ENCODE assay signal across 12 cellular contexts in genomic region chr20:8082025-8082424, GRCh38. TPM values are rescaled to one million over a fixed set of nuclear protein-coding genes. Genes with fewer than 3 reads are reported as not detected.
DNase-seq lines count a peak whose midpoint lies in the region; ATAC-seq and TF ChIP-seq lines count a peak whose summit lies in the region.
"Had no signal": no experiment of that assay in that cellular context is flagged by ENCODE, and none has a peak within 500 bp of the region (broad histone marks: within the 10 kb centered on the region; RNA-seq: fewer than 3 reads in every experiment).

No MANE protein-coding gene starts in this region.

- no peak overlapping the region for H3K4me3 ChIP-seq in astrocyte of the spinal cord (ENCODE audit: low read depth, low read length)
- H3K4me3 ChIP-seq in mesendoderm (ENCODE audit: low read length), result no peak overlapping the region
- H3K4me3 ChIP-seq in vagina, result no peak overlapping the region

- H2BK5ac ChIP-seq in mesendoderm (ENCODE audit: low read length), result no peak overlapping the region

- H4K5ac ChIP-seq in mesendoderm (ENCODE audit: low read length), result no peak overlapping the region

- H3K18ac ChIP-seq in mesendoderm (ENCODE audit: low read length), result no peak overlapping the region

- H3K36me3 ChIP-seq in mesendoderm (ENCODE audit: control insufficient read depth, insufficient read depth, low read length), result no peaks in the 10 kb centered on the region
- no peaks in the 10 kb centered on the region for H3K36me3 ChIP-seq in vagina

- H3K27me3 ChIP-seq in mesendoderm (ENCODE audit: insufficient read depth, low read length, poor library complexity), result no peaks in the 10 kb centered on the region
- H3K27me3 ChIP-seq in vagina, result no peaks in the 10 kb centered on the region

- in situ Hi-C loops in astrocyte of the spinal cord (cut with HindIII; ENCODE audit: low sequenced_read_pairs), result no loop called here

- H3K9me3 Mint-ChIP-seq in CD14-positive monocyte (no peaks in the 10 kb centered on the region), HFFc6 (no peaks in the 10 kb centered on the region)

- H3K36me3 Mint-ChIP-seq in CD14-positive monocyte (no peaks in the 10 kb centered on the region), HFFc6 (ENCODE audit: low read depth) (no peaks in the 10 kb centered on the region)
- H3K36me3 Mint-ChIP-seq: immature natural killer cell had no signal

- no peak overlapping the region for H3K9ac ChIP-seq in mesendoderm (ENCODE audit: low read length)

- H2BK15ac ChIP-seq in mesendoderm (replicated peaks; ENCODE audit: low read depth), result no peak overlapping the region

- H3K4me1 Mint-ChIP-seq in CD14-positive monocyte (peaks cover 6% of the 10 kb centered on the region), HFFc6 (ENCODE audit: low read depth) (peaks cover 26% of the 10 kb centered on the region)
- H3K4me1 Mint-ChIP-seq: immature natural killer cell had no signal

- no peaks in the 10 kb centered on the region for H3K79me2 ChIP-seq in mesendoderm (ENCODE audit: control insufficient read depth, insufficient read depth, low read length)

- no peak overlapping the region for H3K56ac ChIP-seq in mesendoderm (ENCODE audit: low read length)

- no peaks in the 10 kb centered on the region for H3K27me3 Mint-ChIP-seq in CD14-positive monocyte (ENCODE audit: low read depth in 3 of 3)
- no peaks in the 10 kb centered on the region; the same call in 1 of the 2 replicates for H3K27me3 Mint-ChIP-seq in HFFc6 (ENCODE audit: insufficient read depth)

- no peak overlapping the region for H3K4me2 ChIP-seq in mesendoderm (ENCODE audit: low read length)

- H3K27ac Mint-ChIP-seq in CD14-positive monocyte (no peak overlapping the region), HFFc6 (no peak overlapping the region)
- H3K27ac Mint-ChIP-seq: immature natural killer cell had no signal

- no peak overlapping the region for H3K23ac ChIP-seq in mesendoderm (ENCODE audit: low read length)

- H3K27ac ChIP-seq in mesendoderm (ENCODE audit: low read depth, low read length) (no peak overlapping the region), vagina (no peak overlapping the region)

- TF ChIP-seq POLR2A in vagina (IDR thresholded peaks at IDR 0.05), result no peak

- ATAC-seq in left ventricle myocardium superior, result no peak
- ATAC-seq: right cardiac atrium had no signal

- no peak overlapping the region for H3K4me3 Mint-ChIP-seq in CD14-positive monocyte
- H3K4me3 Mint-ChIP-seq in HFFc6, result no peak overlapping the region
- H3K4me3 Mint-ChIP-seq: immature natural killer cell had no signal

- H2BK120ac ChIP-seq in mesendoderm (ENCODE audit: low read depth, low read length), result no peak overlapping the region

- no peaks in the 10 kb centered on the region for H3K9me3 ChIP-seq in vagina

- H3K4me1 ChIP-seq in mesendoderm (ENCODE audit: control insufficient read depth, low read depth, low read length) (no peaks in the 10 kb centered on the region), vagina (peaks cover 7% of the 10 kb centered on the region)

- intact Hi-C loops in CD14-positive monocyte (cut with micrococcal nuclease) (no loop called here), vagina (cut with DNase I) (no loop called here), left ventricle myocardium superior (cut with micrococcal nuclease) (no loop called here)

- H3K4ac ChIP-seq in mesendoderm (ENCODE audit: low read depth, low read length), result no peak overlapping the region

- TF ChIP-seq CTCF in CD14-positive monocyte (IDR thresholded peaks at IDR 0.05) (peak; percentile 61), HFFc6 (IDR thresholded peaks at IDR 0.05) (peak; percentile 72), astrocyte of the spinal cord (IDR thresholded peaks at IDR 0.05; ENCODE audit: low read depth, low read length) (peak; percentile 53), vagina (IDR thresholded peaks at IDR 0.05) (no peak)

- no peaks in the 10 kb centered on the region for H3K79me1 ChIP-seq in mesendoderm (ENCODE audit: low read length)

- no peak overlapping the region for H2AK5ac ChIP-seq in mesendoderm (ENCODE audit: low read length)

- no peak overlapping the region for H4K8ac ChIP-seq in mesendoderm (ENCODE audit: low read depth, low read length)

- DNase-seq in CD14-positive monocyte (ENCODE audit: low spot score) (no peak), HFFc6 (peak; percentile 5), astrocyte of the spinal cord (ENCODE audit: low read depth, low spot score) (no peak), mesendoderm (peak; percentile 72), hippocampal formation (lab: John Stamatoyannopoulos, UW) (no peak), vagina (ENCODE audit: extremely low spot score in 2 of 2) (no peak), left ventricle myocardium superior (no peak)
- no peak for DNase-seq in activated CD4-positive, CD25-positive, alpha-beta regulatory T cell treated with anti-CD3 and anti-CD28 coated beads, Interleukin-2, amount 50 U/mL, for 72 hours
- DNase-seq: activated CD8-positive, alpha-beta memory T cell treated with anti-CD3 and anti-CD28 coated beads, Interleukin-2, amount 50 U/mL, for 4 hours; immature natural killer cell; NCI-H187; right cardiac atrium had no signal

RNA-seq across cellular contexts. Expression of gene PLCB1, which starts 50.0 kb away (rescaled TPM):
- 10 to 100 TPM in 1 of 2 donors, 1 to 10 TPM in 1; 8.6 to 13.2 TPM for polyA plus RNA-seq in CD14-positive monocyte
- 10 to 100 TPM; 17.2 to 25.7 (median 23.1) TPM for total RNA-seq in HFFc6 (2021; fragmentation: NEBNext Ultra II Directional; extraction: Animal tissue kit (Norgen Biotek cat#: 25700))
- 4.6 TPM for polyA plus RNA-seq in mesendoderm (2013, experiment 1 of 2)
- polyA plus RNA-seq in mesendoderm (2013, experiment 2 of 2), result 5.1 TPM
- total RNA-seq in vagina (32.4 TPM), left ventricle myocardium superior (7.7 TPM)

Comparison
In these comparisons a context has a peak if more than half of its experiments do, and no peak if none do; other contexts are left out.
1. DNase-seq: peak in HFFc6 (single experiment) and mesendoderm (single experiment); none in CD14-positive monocyte (single experiment), astrocyte of the spinal cord (single experiment), activated CD4-positive, CD25-positive, alpha-beta regulatory T cell treated with anti-CD3 and anti-CD28 coated beads, Interleukin-2, amount 50 U/mL, for 72 hours (single experiment), hippocampal formation (0 of 2), vagina (0 of 2) and left ventricle myocardium superior (single experiment).
2. CTCF ChIP-seq: peak in CD14-positive monocyte (single experiment), HFFc6 (single experiment) and astrocyte of the spinal cord (single experiment); none in vagina (0 of 3).